Comparison of ENCODE assay signal across 8 cellular contexts in the genomic region with DNA sequence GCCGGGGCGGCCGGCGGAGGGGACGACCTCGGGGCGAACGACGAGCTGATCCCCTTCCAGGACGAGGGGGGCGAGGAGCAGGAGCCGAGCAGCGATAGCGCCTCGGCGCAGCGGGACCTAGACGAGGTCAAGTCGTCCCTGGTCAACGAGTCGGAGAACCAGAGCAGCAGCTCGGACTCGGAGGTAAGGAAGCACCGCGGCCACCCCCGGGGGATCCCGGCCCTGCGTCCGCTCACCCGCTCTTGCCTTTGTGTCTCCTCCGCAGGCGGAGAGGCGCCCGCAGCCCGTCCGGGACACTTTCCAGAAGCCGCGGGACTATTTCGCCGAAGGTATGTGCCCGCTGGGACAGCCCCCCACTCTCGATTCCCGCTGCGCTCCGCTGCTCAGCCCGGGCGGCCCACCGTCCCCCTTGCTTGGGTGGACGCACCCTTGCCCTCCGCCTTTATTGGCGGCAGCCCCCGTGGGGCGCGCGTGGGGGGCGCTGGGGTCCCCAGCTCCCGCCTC. TPM values are rescaled to one million over a fixed set of nuclear protein-coding genes. Genes with fewer than 3 reads are reported as not detected.
DNase-seq lines count a peak whose midpoint lies in the region; FAIRE-seq and TF ChIP-seq lines count a peak whose summit lies in the region.

No MANE protein-coding gene starts in this region.

- peaks cover 3% of the 10 kb centered on the region for H3K36me3 Mint-ChIP-seq in mesothelial cell of epicardium

- DNase-seq in activated T-cell treated with anti-CD3 and anti-CD28 coated beads for 24 hours (ENCODE audit: low read depth) (peak; percentile 2), activated T-cell treated with anti-CD3 and anti-CD28 coated beads for 4 hours (no peak), SW480 (ENCODE audit: low spot score) (peak; percentile 41), mesothelial cell of epicardium (ENCODE audit: low spot score in 2 of 2, unreplicated experiment in 2 of 2) (peak; percentile 37 to 75), urothelium cell line (ENCODE audit: low spot score) (peak; percentile 62), NCI-H2081 (lab: John Stamatoyannopoulos, UW) (no peak), NCI-H1092 (lab: John Stamatoyannopoulos, UW) (no peak)
- no peak for DNase-seq in effector memory CD4-positive, alpha-beta T cell

- peaks cover 18% of the 10 kb centered on the region for H3K4me1 ChIP-seq in effector memory CD4-positive, alpha-beta T cell (ENCODE audit: control insufficient read depth, insufficient read depth, low read length, poor library complexity, severe bottlenecking)

- peaks cover 15% of the 10 kb centered on the region for H3K4me1 Mint-ChIP-seq in mesothelial cell of epicardium

- H3K27me3 ChIP-seq in effector memory CD4-positive, alpha-beta T cell (replicated peaks; ENCODE audit: control insufficient read depth, insufficient read depth, low read length, poor library complexity, severe bottlenecking), result peaks cover 35% of the 10 kb centered on the region

- FAIRE-seq in urothelium cell line (lab: Jason Lieb, UNC), result no peak

- H3K27me3 Mint-ChIP-seq in mesothelial cell of epicardium (ENCODE audit: low read depth), result no peaks in the 10 kb centered on the region

- H3K27ac ChIP-seq in effector memory CD4-positive, alpha-beta T cell (ENCODE audit: insufficient read depth, low read length, poor library complexity, severe bottlenecking), result no peak overlapping the region

- peak overlapping the region; percentile 75 for H3K27ac Mint-ChIP-seq in mesothelial cell of epicardium

- TF ChIP-seq CTCF in mesothelial cell of epicardium (IDR thresholded peaks at IDR 0.05; ENCODE audit: unreplicated experiment), result no peak

- peak overlapping the region; percentile 39 for H3K4me3 ChIP-seq in effector memory CD4-positive, alpha-beta T cell (ENCODE audit: insufficient read depth, low read depth, low read length, poor library complexity, severe bottlenecking)

- H3K9me3 ChIP-seq in effector memory CD4-positive, alpha-beta T cell (ENCODE audit: control insufficient read depth, low read length), result no peaks in the 10 kb centered on the region

- H3K36me3 ChIP-seq in effector memory CD4-positive, alpha-beta T cell (ENCODE audit: control insufficient read depth, insufficient read depth, low read length), result no peaks in the 10 kb centered on the region

- no peaks in the 10 kb centered on the region for H3K9me3 Mint-ChIP-seq in mesothelial cell of epicardium

- H3K4me3 Mint-ChIP-seq in mesothelial cell of epicardium, result peak overlapping the region; percentile 75

RNA-seq across cellular contexts. Expression of gene TCF7L1, which starts 0.6 kb away (rescaled TPM):
- total RNA-seq in mesothelial cell of epicardium, result 44.4 to 48.3 TPM (median 45.7 TPM) in 3 replicates

Comparison
In these comparisons a context has a peak if more than half of its experiments do, and no peak if none do; other contexts are left out.
1. DNase-seq: peak in activated T-cell treated with anti-CD3 and anti-CD28 coated beads for 24 hours (single experiment), SW480 (single experiment), mesothelial cell of epicardium (2 of 2) and urothelium cell line (single experiment); none in activated T-cell treated with anti-CD3 and anti-CD28 coated beads for 4 hours (single experiment), effector memory CD4-positive, alpha-beta T cell (0 of 3), NCI-H2081 (0 of 2) and NCI-H1092 (single experiment).